Comparison of ENCODE assay signal across 9 cellular contexts in genomic region chr3:72177075-72178050, GRCh38.
DNase-seq lines count a peak whose midpoint lies in the region; ATAC-seq and TF ChIP-seq lines count a peak whose summit lies in the region.
"Had no signal": no experiment of that assay in that cellular context is flagged by ENCODE, and none has a peak within 500 bp of the region (broad histone marks: within the 10 kb centered on the region; RNA-seq: fewer than 3 reads in every experiment).

No MANE protein-coding gene starts in this region.

- WGBS in lower leg skin, 2 donors, result 23 to 27% methylated on average over 36 of the region's 36 CpGs

- H3K4me3 Mint-ChIP-seq in activated CD8-positive, alpha-beta T cell treated with anti-CD3 and anti-CD28 coated beads for 36 hours, result no peak overlapping the region
- H3K4me3 Mint-ChIP-seq: stimulated activated naive CD8-positive, alpha-beta T cell treated with anti-CD3 and anti-CD28 coated beads, Interleukin-15, Interleukin-2, amounts not matched to agents 100 ng/mL and 50 ng/mL, for 24 hours had no signal

- H3K36me3 Mint-ChIP-seq in activated CD8-positive, alpha-beta T cell treated with anti-CD3 and anti-CD28 coated beads for 36 hours (ENCODE audit: low read depth), result no peaks in the 10 kb centered on the region

- no peak for TF ChIP-seq POLR2A in lower leg skin (IDR thresholded peaks at IDR 0.05)

- H3K4me1 Mint-ChIP-seq in activated CD8-positive, alpha-beta T cell treated with anti-CD3 and anti-CD28 coated beads for 36 hours (ENCODE audit: low read depth), result peaks cover 14% of the 10 kb centered on the region

- no peak overlapping the region for H3K27ac Mint-ChIP-seq in activated CD8-positive, alpha-beta T cell treated with anti-CD3 and anti-CD28 coated beads for 36 hours
- H3K27ac Mint-ChIP-seq: stimulated activated naive CD8-positive, alpha-beta T cell treated with anti-CD3 and anti-CD28 coated beads, Interleukin-15, Interleukin-2, amounts not matched to agents 100 ng/mL and 50 ng/mL, for 24 hours had no signal

- CTCF ChIA-PET in activated CD8-positive, alpha-beta T cell treated with anti-CD3 and anti-CD28 coated beads for 36 hours (lab: Charles Lee), result interaction anchor here (1.0 kb wide), 1 partner anchor 200 kb away, joined by 3 read pairs; no protein-coding TSS in a partner anchor

- H3K27me3 Mint-ChIP-seq in activated CD8-positive, alpha-beta T cell treated with anti-CD3 and anti-CD28 coated beads for 36 hours, result peaks cover 44% of the 10 kb centered on the region

- no peak for TF ChIP-seq CTCF in activated CD8-positive, alpha-beta T cell treated with anti-CD3 and anti-CD28 coated beads for 36 hours (IDR thresholded peaks at IDR 0.05)
- TF ChIP-seq CTCF in lower leg skin (IDR thresholded peaks at IDR 0.05), result no peak

- H3K9me3 Mint-ChIP-seq in activated CD8-positive, alpha-beta T cell treated with anti-CD3 and anti-CD28 coated beads for 36 hours, result no peaks in the 10 kb centered on the region

- POLR2A ChIA-PET in activated CD8-positive, alpha-beta T cell treated with anti-CD3 and anti-CD28 coated beads for 36 hours (lab: Charles Lee), result no interaction called here

- intact Hi-C loops in activated CD8-positive, alpha-beta T cell treated with anti-CD3 and anti-CD28 coated beads for 36 hours (cut with micrococcal nuclease), result no loop called here
- intact Hi-C loops in lower leg skin (cut with DNase I; ENCODE audit: low total_unique reads), result no loop called here

- H3K4me3 ChIP-seq in lower leg skin (ENCODE audit: low read depth, poor library complexity, severe bottlenecking), result no peak overlapping the region

- DNase-seq in stimulated activated CD4-positive, alpha-beta T cell treated with anti-CD3 and anti-CD28 coated beads, Interleukin-15, amount 100 ng/mL, for 24 hours, result peak; percentile 47
- DNase-seq in stimulated activated CD4-positive, alpha-beta T cell treated with anti-CD3 and anti-CD28 coated beads, Interleukin-4, amount 100 ng/mL, for 24 hours, result no peak
- DNase-seq in activated CD8-positive, alpha-beta T cell treated with anti-CD3 and anti-CD28 coated beads for 36 hours, result peak; percentile 14
- peak; percentile 50 for DNase-seq in iris pigment epithelial cell (ENCODE audit: low read depth)
- peak; percentile 68 for DNase-seq in superior temporal gyrus (ENCODE audit: extremely low spot score)
- no peak for DNase-seq in NCI-H2171 treated with DMSO at 0.1 percent for 48 hours (lab: John Stamatoyannopoulos, UW)
- no peak for DNase-seq in lower leg skin (ENCODE audit: low spot score in 2 of 2)

- peak; percentile 23 for ATAC-seq in HG02970 (IDR thresholded peaks at IDR 0.05; ENCODE audit: low FRiP score, unreplicated experiment)
- ATAC-seq in activated CD8-positive, alpha-beta T cell treated with anti-CD3 and anti-CD28 coated beads for 36 hours, result peak; percentile 42

Comparison
In these comparisons a context has a peak if more than half of its experiments do, and no peak if none do; other contexts are left out.
1. DNase-seq: peak in stimulated activated CD4-positive, alpha-beta T cell treated with anti-CD3 and anti-CD28 coated beads, Interleukin-15, amount 100 ng/mL, for 24 hours (single experiment), activated CD8-positive, alpha-beta T cell treated with anti-CD3 and anti-CD28 coated beads for 36 hours (single experiment), iris pigment epithelial cell (single experiment) and superior temporal gyrus (single experiment); none in stimulated activated CD4-positive, alpha-beta T cell treated with anti-CD3 and anti-CD28 coated beads, Interleukin-4, amount 100 ng/mL, for 24 hours (single experiment), NCI-H2171 treated with DMSO at 0.1 percent for 48 hours (single experiment) and lower leg skin (0 of 2).